Comparison of ENCODE assay signal across 9 cellular contexts in the genomic region with DNA sequence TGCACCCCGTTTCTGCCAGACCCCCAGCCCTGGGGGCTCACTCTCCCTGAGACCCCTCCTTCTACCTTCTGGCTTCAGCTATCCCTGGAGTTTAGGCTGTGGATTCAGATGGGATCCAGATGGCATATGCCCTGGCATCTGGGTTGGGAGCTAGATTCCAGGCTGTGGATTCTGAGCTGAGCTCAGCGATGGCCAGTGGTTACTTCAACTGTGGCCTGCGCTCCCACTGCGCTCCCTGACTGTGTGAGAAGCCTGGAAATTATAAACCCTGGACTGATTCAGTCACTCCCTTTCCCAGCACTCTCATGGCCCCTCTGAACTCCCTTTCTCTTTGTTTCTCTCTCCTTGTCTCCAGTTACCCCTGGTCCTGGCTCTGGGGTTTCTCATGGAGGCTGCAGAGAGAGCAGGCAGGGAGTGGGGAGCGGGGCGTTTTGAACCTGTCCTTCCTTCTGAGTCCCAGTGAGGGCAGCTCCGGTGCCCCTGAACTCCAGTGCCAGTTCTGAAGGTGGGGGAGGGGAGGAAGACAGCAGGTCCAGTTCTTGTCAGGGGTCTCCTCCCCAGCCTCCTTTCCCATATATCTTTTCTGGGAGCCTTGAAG.
DNase-seq lines count a peak whose midpoint lies in the region; ATAC-seq and TF ChIP-seq lines count a peak whose summit lies in the region.
"Had no signal": no experiment of that assay in that cellular context is flagged by ENCODE, and none has a peak within 500 bp of the region (broad histone marks: within the 10 kb centered on the region; RNA-seq: fewer than 3 reads in every experiment).

No MANE protein-coding gene starts in this region.

- no peaks in the 10 kb centered on the region for H3K27me3 ChIP-seq in brain microvascular endothelial cell (replicated peaks)

- H3K27ac ChIP-seq in brain microvascular endothelial cell, result peak overlapping the region; percentile 85

- in situ Hi-C loops in brain microvascular endothelial cell (cut with HindIII; ENCODE audit: low pct_ligation_motif_present, low sequenced_read_pairs), result no loop called here

- peaks cover 42% of the 10 kb centered on the region for H3K36me3 Mint-ChIP-seq in stimulated activated memory B cell treated with anti-CD40 and anti-IgM and Interleukin-4, amounts not matched to agents 10 μg/mL and 1 μg/mL and 100 μg/mL, for 72 hours

- TF ChIP-seq CTCF in GM12875 (IDR thresholded peaks at IDR 0.05; ENCODE audit: borderline replicate concordance, insufficient read depth, low read depth, low read length), result no peak
- no peak for TF ChIP-seq CTCF in brain microvascular endothelial cell (IDR thresholded peaks at IDR 0.05; ENCODE audit: low read depth, low read length, missing control alignments)

- H3K36me3 ChIP-seq in brain microvascular endothelial cell (replicated peaks), result peaks cover 2% of the 10 kb centered on the region

- no peaks in the 10 kb centered on the region for H3K9me3 Mint-ChIP-seq in stimulated activated memory B cell treated with anti-CD40 and anti-IgM and Interleukin-4, amounts not matched to agents 10 μg/mL and 1 μg/mL and 100 μg/mL, for 72 hours
- H3K9me3 Mint-ChIP-seq: activated CD8-positive, alpha-beta T cell treated with anti-CD3 and anti-CD28 coated beads for 36 hours had no signal

- H3K4me3 Mint-ChIP-seq in stimulated activated memory B cell treated with anti-CD40 and anti-IgM and Interleukin-4, amounts not matched to agents 10 μg/mL and 1 μg/mL and 100 μg/mL, for 72 hours, result peak overlapping the region; percentile 65
- H3K4me3 Mint-ChIP-seq: activated CD8-positive, alpha-beta T cell treated with anti-CD3 and anti-CD28 coated beads for 36 hours had no signal

- peak; percentile 56 for DNase-seq in brain microvascular endothelial cell
- DNase-seq in left kidney (ENCODE audit: low read depth, low spot score), result peak; percentile 82
- DNase-seq in NCI-H69 (lab: John Stamatoyannopoulos, UW), result no peak
- no peak for DNase-seq in SKM-1 treated with dmso at 0.1 percent for 144 hours (lab: John Stamatoyannopoulos, UW; ENCODE audit: unreplicated experiment)
- DNase-seq: activated CD8-positive, alpha-beta T cell treated with anti-CD3 and anti-CD28 coated beads for 36 hours had no signal

- peak overlapping the region; percentile 62 for H3K27ac Mint-ChIP-seq in stimulated activated memory B cell treated with anti-CD40 and anti-IgM and Interleukin-4, amounts not matched to agents 10 μg/mL and 1 μg/mL and 100 μg/mL, for 72 hours
- H3K27ac Mint-ChIP-seq: activated CD8-positive, alpha-beta T cell treated with anti-CD3 and anti-CD28 coated beads for 36 hours had no signal

- H3K4me1 Mint-ChIP-seq in stimulated activated memory B cell treated with anti-CD40 and anti-IgM and Interleukin-4, amounts not matched to agents 10 μg/mL and 1 μg/mL and 100 μg/mL, for 72 hours, result peaks cover 63% of the 10 kb centered on the region

- H3K4me3 ChIP-seq in GM12875 (ENCODE audit: low read depth, low read length), result peak overlapping the region; percentile 14
- peak overlapping the region; percentile 41 for H3K4me3 ChIP-seq in brain microvascular endothelial cell (ENCODE audit: low read depth, low read length)

- H3K27me3 Mint-ChIP-seq in stimulated activated memory B cell treated with anti-CD40 and anti-IgM and Interleukin-4, amounts not matched to agents 10 μg/mL and 1 μg/mL and 100 μg/mL, for 72 hours, result no peaks in the 10 kb centered on the region

- ATAC-seq in stimulated activated memory B cell treated with anti-CD40 and anti-IgM and Interleukin-4, amounts not matched to agents 10 μg/mL and 1 μg/mL and 100 μg/mL, for 72 hours, result no peak
- ATAC-seq in GM18868 (IDR thresholded peaks at IDR 0.05; ENCODE audit: unreplicated experiment) (no peak), HG02798 (IDR thresholded peaks at IDR 0.05; ENCODE audit: poor library complexity, unreplicated experiment) (no peak)

Comparison
In these comparisons a context has a peak if more than half of its experiments do, and no peak if none do; other contexts are left out.
1. DNase-seq: peak in brain microvascular endothelial cell (single experiment) and left kidney (single experiment); none in NCI-H69 (single experiment) and SKM-1 treated with dmso at 0.1 percent for 144 hours (single experiment).